Comparison of ENCODE assay signal across 1 cellular context in the genomic region with DNA sequence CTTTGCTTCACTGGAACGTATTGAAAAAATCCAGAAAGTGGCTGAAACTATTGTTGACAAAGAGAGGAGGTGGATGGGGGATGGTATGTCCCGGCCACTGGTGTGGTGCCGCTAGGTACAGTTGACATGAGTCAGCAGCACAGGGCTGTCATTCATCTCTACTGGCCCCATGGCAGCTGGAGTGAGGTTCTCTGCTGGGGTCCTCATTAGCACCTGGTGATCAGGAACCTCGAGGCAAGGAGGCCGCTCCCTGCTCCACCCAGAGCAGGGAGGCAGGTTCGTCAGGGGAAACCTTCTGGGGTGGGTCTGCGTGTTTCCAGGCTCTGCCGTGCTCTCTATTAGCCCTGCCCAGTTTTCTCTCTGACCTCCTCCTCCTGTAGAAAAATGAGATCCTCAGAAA.
TF ChIP-seq lines count a peak whose summit lies in the region.

No MANE protein-coding gene starts in this region.

TF ChIP-seq in HEK293, 187 proteins besides CTCF, POLR2A, EP300 and RAD21 (continued from another document and continues in another):
- TF ChIP-seq ZNF18 (tag by site-specific recombination; IDR thresholded peaks at IDR 0.05) (no peak), ZNF248 (tag by site-specific recombination; IDR thresholded peaks at IDR 0.05) (no peak), ZNF114 (tag by site-specific recombination; IDR thresholded peaks at IDR 0.05) (no peak), TSHZ1 (tag by site-specific recombination; IDR thresholded peaks at IDR 0.05; ENCODE audit: borderline replicate concordance) (0 out of 2 replicates have a peak, but pooled peaks have one; percentile 11), ZNF202 (tag by site-specific recombination; IDR thresholded peaks at IDR 0.05; ENCODE audit: borderline replicate concordance) (no peak), PRDM2 (tag by site-specific recombination; IDR thresholded peaks at IDR 0.05; ENCODE audit: borderline replicate concordance) (no peak), ZNF785 (tag by site-specific recombination; IDR thresholded peaks at IDR 0.05) (no peak), MEIS1 (CRISPR knock-in tag; IDR thresholded peaks at IDR 0.05; ENCODE audit: borderline replicate concordance) (no peak), ZNF26 (tag by site-specific recombination; IDR thresholded peaks at IDR 0.05) (no peak), ZNF140 (tag by site-specific recombination; IDR thresholded peaks at IDR 0.05) (no peak), OSR2 (tag by site-specific recombination; IDR thresholded peaks at IDR 0.05) (no peak), ZNF747 (tag by site-specific recombination; IDR thresholded peaks at IDR 0.05) (no peak), REST (tag by site-specific recombination; IDR thresholded peaks at IDR 0.05) (no peak), KLF9 (tag by site-specific recombination; IDR thresholded peaks at IDR 0.05; ENCODE audit: low read depth) (no peak), ZNF404 (tag by site-specific recombination; IDR thresholded peaks at IDR 0.05) (no peak), ZNF221 (tag by site-specific recombination; IDR thresholded peaks at IDR 0.05; ENCODE audit: borderline replicate concordance) (no peak), ZBTB20 (tag by site-specific recombination; IDR thresholded peaks at IDR 0.05) (no peak), ZNF776 (tag by site-specific recombination; IDR thresholded peaks at IDR 0.05; ENCODE audit: borderline replicate concordance) (no peak), KLF1 (tag by site-specific recombination; IDR thresholded peaks at IDR 0.05) (peak; percentile 71), ZNF555 (tag by site-specific recombination; conservative IDR thresholded peaks at IDR 0.05) (no peak), ZNF692 (tag by site-specific recombination; IDR thresholded peaks at IDR 0.05) (no peak), ZNF416 (tag by site-specific recombination; IDR thresholded peaks at IDR 0.05) (no peak), ZNF548 (tag by site-specific recombination; IDR thresholded peaks at IDR 0.05) (no peak), ZNF169 (tag by site-specific recombination; IDR thresholded peaks at IDR 0.05) (no peak), ZNF146 (tag by site-specific recombination; IDR thresholded peaks at IDR 0.05) (no peak), ZFP37 (tag by site-specific recombination; IDR thresholded peaks at IDR 0.05) (no peak), ZNF76 (tag by site-specific recombination; IDR thresholded peaks at IDR 0.05; ENCODE audit: borderline replicate concordance, low read depth) (no peak), ZNF266 (tag by site-specific recombination; IDR thresholded peaks at IDR 0.05; ENCODE audit: low read depth) (no peak), HOXD13 (CRISPR knock-in tag; IDR thresholded peaks at IDR 0.05; ENCODE audit: borderline replicate concordance) (no peak), WT1 (tag by site-specific recombination; IDR thresholded peaks at IDR 0.05) (no peak), ZBTB7A (tag by site-specific recombination; IDR thresholded peaks at IDR 0.05; ENCODE audit: low read depth) (no peak), ZNF280D (tag by site-specific recombination; IDR thresholded peaks at IDR 0.05) (no peak)
- TF ChIP-seq, protein P1, sequence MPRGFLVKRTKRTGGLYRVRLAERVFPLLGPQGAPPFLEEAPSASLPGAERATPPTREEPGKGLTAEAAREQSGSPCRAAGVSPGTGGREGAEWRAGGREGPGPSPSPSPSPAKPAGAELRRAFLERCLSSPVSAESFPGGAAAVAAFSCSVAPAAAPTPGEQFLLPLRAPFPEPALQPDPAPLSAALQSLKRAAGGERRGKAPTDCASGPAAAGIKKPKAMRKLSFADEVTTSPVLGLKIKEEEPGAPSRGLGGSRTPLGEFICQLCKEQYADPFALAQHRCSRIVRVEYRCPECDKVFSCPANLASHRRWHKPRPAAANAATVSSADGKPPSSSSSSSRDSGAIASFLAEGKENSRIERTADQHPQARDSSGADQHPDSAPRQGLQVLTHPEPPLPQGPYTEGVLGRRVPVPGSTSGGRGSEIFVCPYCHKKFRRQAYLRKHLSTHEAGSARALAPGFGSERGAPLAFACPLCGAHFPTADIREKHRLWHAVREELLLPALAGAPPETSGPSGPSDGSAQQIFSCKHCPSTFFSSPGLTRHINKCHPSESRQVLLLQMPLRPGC (tag by site-specific recombination; IDR thresholded peaks at IDR 0.05), result no peak
